Comparison of ENCODE assay signal across 24 cellular contexts in the genomic region with DNA sequence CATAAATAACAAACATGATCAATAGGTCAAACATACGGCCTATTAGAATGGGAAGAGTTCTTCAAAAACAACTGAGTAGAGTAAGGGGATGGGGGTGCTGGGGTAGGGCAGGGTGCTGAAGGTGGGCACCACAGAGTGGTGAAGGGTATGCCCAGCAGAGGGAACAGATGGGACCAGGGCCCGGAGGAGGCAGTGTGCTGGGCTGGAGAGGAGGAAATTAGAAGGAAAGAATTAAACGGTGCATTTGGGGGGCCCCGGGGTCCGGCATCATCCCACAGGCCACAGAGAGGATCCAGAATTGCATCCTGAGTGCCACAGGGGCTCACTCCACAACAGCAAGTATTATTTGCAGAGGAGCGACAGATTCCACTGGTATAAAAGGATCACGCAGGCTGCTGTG.
"Had no signal": no experiment of that assay in that cellular context is flagged by ENCODE, and none has a peak within 500 bp of the region (broad histone marks: within the 10 kb centered on the region; RNA-seq: fewer than 3 reads in every experiment).

No MANE protein-coding gene starts in this region.

- H3K9ac ChIP-seq: parathyroid adenoma had no signal

- H3K4me3 Mint-ChIP-seq: activated naive CD4-positive, alpha-beta T cell treated with anti-CD3 and anti-CD28 coated beads, Interleukin-2, amount 50 U/mL, for 24 hours; activated naive CD8-positive, alpha-beta T cell treated with anti-CD3 and anti-CD28 coated beads, Interleukin-2, amount 50 U/mL, for 24 hours; activated T-cell treated with anti-CD3 and anti-CD28 coated beads, Interleukin-2, amount 50 U/mL, for 72 hours; central memory CD8-positive, alpha-beta T cell; effector memory CD8-positive, alpha-beta T cell; naive thymus-derived CD4-positive, alpha-beta T cell; stimulated activated effector memory CD8-positive, alpha-beta T cell treated with anti-CD3 and anti-CD28 coated beads, Interleukin-12 subunit alpha, Interleukin-12 subunit beta, amount 100 ng/mL, for 72 hours; stimulated activated naive CD8-positive, alpha-beta T cell treated with anti-CD3 and anti-CD28 coated beads, Interleukin-15, Interleukin-2, amounts not matched to agents 100 ng/mL and 50 ng/mL, for 24 hours had no signal

- H3K27me3 ChIP-seq: breast epithelium, thyroid gland had no signal

- H3K27ac ChIP-seq: breast epithelium, gastroesophageal sphincter, parathyroid adenoma, thyroid gland had no signal

- DNase-seq: activated CD4-positive, alpha-beta T cell treated with anti-CD3 and anti-CD28 coated beads for 4 hours; activated CD4-positive, alpha-beta T cell treated with anti-CD3 and anti-CD28 coated beads, Interleukin-2, amount 50 U/mL, for 4 hours; activated CD4-positive, CD25-positive, alpha-beta regulatory T cell; activated naive CD8-positive, alpha-beta T cell treated with anti-CD3 and anti-CD28 coated beads, Interleukin-2, amount 50 U/mL, for 24 hours; activated T-cell treated with anti-CD3 and anti-CD28 coated beads for 4 hours; activated T-cell treated with anti-CD3 and anti-CD28 coated beads, Interleukin-2, amount 50 U/mL, for 72 hours; cortex of kidney; effector memory CD8-positive, alpha-beta T cell; hippocampal formation; midbrain; naive thymus-derived CD4-positive, alpha-beta T cell; nucleus accumbens; right cardiac atrium; stimulated activated CD4-positive, alpha-beta T cell treated with anti-CD3 and anti-CD28 coated beads, Interleukin-4, amount 100 ng/mL, for 24 hours; substantia nigra; T-helper 1 cell; thyroid gland had no signal

- H3K9me3 ChIP-seq: breast epithelium, gastroesophageal sphincter, thyroid gland had no signal

- ATAC-seq: activated T-cell treated with anti-CD3 and anti-CD28 coated beads, Interleukin-2, amount 50 U/mL, for 72 hours; effector memory CD8-positive, alpha-beta T cell; gastroesophageal sphincter; naive thymus-derived CD4-positive, alpha-beta T cell; right cardiac atrium; stimulated activated effector memory CD8-positive, alpha-beta T cell treated with anti-CD3 and anti-CD28 coated beads, Interleukin-12 subunit alpha, Interleukin-12 subunit beta, amount 100 ng/mL, for 72 hours had no signal

- H3K4me3 ChIP-seq: breast epithelium, gastroesophageal sphincter, thyroid gland had no signal

- H3K36me3 ChIP-seq: breast epithelium, gastroesophageal sphincter, thyroid gland had no signal

- H3K9me3 Mint-ChIP-seq: activated naive CD4-positive, alpha-beta T cell treated with anti-CD3 and anti-CD28 coated beads, Interleukin-2, amount 50 U/mL, for 24 hours; activated naive CD8-positive, alpha-beta T cell treated with anti-CD3 and anti-CD28 coated beads, Interleukin-2, amount 50 U/mL, for 24 hours; activated T-cell treated with anti-CD3 and anti-CD28 coated beads, Interleukin-2, amount 50 U/mL, for 72 hours; central memory CD8-positive, alpha-beta T cell; effector memory CD8-positive, alpha-beta T cell; stimulated activated effector memory CD8-positive, alpha-beta T cell treated with anti-CD3 and anti-CD28 coated beads, Interleukin-12 subunit alpha, Interleukin-12 subunit beta, amount 100 ng/mL, for 72 hours; stimulated activated naive CD8-positive, alpha-beta T cell treated with anti-CD3 and anti-CD28 coated beads, Interleukin-15, Interleukin-2, amounts not matched to agents 100 ng/mL and 50 ng/mL, for 24 hours had no signal

- H3K27ac Mint-ChIP-seq: activated naive CD4-positive, alpha-beta T cell treated with anti-CD3 and anti-CD28 coated beads, Interleukin-2, amount 50 U/mL, for 24 hours; activated naive CD8-positive, alpha-beta T cell treated with anti-CD3 and anti-CD28 coated beads, Interleukin-2, amount 50 U/mL, for 24 hours; activated T-cell treated with anti-CD3 and anti-CD28 coated beads, Interleukin-2, amount 50 U/mL, for 72 hours; effector memory CD8-positive, alpha-beta T cell; naive thymus-derived CD4-positive, alpha-beta T cell; stimulated activated effector memory CD8-positive, alpha-beta T cell treated with anti-CD3 and anti-CD28 coated beads, Interleukin-12 subunit alpha, Interleukin-12 subunit beta, amount 100 ng/mL, for 72 hours; stimulated activated naive CD8-positive, alpha-beta T cell treated with anti-CD3 and anti-CD28 coated beads, Interleukin-15, Interleukin-2, amounts not matched to agents 100 ng/mL and 50 ng/mL, for 24 hours had no signal

- H3K4me1 Mint-ChIP-seq: activated naive CD4-positive, alpha-beta T cell treated with anti-CD3 and anti-CD28 coated beads, Interleukin-2, amount 50 U/mL, for 24 hours; activated naive CD8-positive, alpha-beta T cell treated with anti-CD3 and anti-CD28 coated beads, Interleukin-2, amount 50 U/mL, for 24 hours; central memory CD8-positive, alpha-beta T cell; naive thymus-derived CD4-positive, alpha-beta T cell; stimulated activated effector memory CD8-positive, alpha-beta T cell treated with anti-CD3 and anti-CD28 coated beads, Interleukin-12 subunit alpha, Interleukin-12 subunit beta, amount 100 ng/mL, for 72 hours had no signal

- H3K4me1 ChIP-seq: breast epithelium, gastroesophageal sphincter, parathyroid adenoma, thyroid gland had no signal

- H3K36me3 Mint-ChIP-seq: activated naive CD4-positive, alpha-beta T cell treated with anti-CD3 and anti-CD28 coated beads, Interleukin-2, amount 50 U/mL, for 24 hours; naive thymus-derived CD4-positive, alpha-beta T cell; stimulated activated effector memory CD8-positive, alpha-beta T cell treated with anti-CD3 and anti-CD28 coated beads, Interleukin-12 subunit alpha, Interleukin-12 subunit beta, amount 100 ng/mL, for 72 hours had no signal
